In the genomic region with DNA sequence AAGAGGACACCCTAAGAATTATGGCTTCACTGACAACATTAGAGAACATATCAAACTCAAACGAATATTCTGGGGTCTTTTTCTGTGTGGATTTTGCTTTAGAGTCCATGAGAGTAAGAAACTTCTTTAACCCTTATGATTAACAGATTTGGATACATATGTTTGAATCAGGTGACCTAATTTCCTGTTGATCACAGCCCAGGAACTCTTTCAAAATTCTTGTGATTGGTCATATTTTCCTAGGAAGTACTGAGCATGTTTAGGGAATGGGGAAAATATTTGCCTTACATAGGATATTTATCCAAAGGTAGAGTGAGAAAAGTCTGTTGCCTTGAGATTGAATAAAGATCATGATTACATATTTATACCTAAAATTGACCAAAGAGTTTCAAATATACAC, we compare ENCODE assay signal across 22 cellular contexts.
"Had no signal": no experiment of that assay in that cellular context is flagged by ENCODE, and none has a peak within 500 bp of the region (broad histone marks: within the 10 kb centered on the region; RNA-seq: fewer than 3 reads in every experiment).

No MANE protein-coding gene starts in this region.

- H3K4me2 ChIP-seq: smooth muscle cell had no signal

- ATAC-seq: mucosa of descending colon; naive thymus-derived CD4-positive, alpha-beta T cell; natural killer cell treated with Interleukin-12 subunit alpha and Interleukin-12 subunit beta and Interleukin-15 and Interleukin-18, amount 100 ng/mL, for 72 hours; right lobe of liver; stimulated activated naive B cell treated with anti-CD40 and anti-IgM and Interleukin-4, amounts not matched to agents 10 μg/mL and 1 μg/mL and 100 μg/mL, for 72 hours; stimulated activated naive CD8-positive, alpha-beta T cell treated with anti-CD3 and anti-CD28 coated beads, Interleukin-15, Interleukin-2, amounts not matched to agents 100 U/mL and 50 U/mL, for 24 hours had no signal

- H3K4me1 ChIP-seq: left ventricle myocardium inferior, right atrium auricular region, right lobe of liver, stomach, testis, thyroid gland, transverse colon, upper lobe of left lung, vagina had no signal

- H3K27ac ChIP-seq: left ventricle myocardium inferior, right atrium auricular region, right lobe of liver, stomach, testis, thyroid gland, transverse colon, upper lobe of left lung, vagina had no signal

- H3K4me3 ChIP-seq: left ventricle myocardium inferior, lung, mucosa of descending colon, right atrium auricular region, right lobe of liver, smooth muscle cell, stomach, testis, thyroid gland, transverse colon, upper lobe of left lung, vagina had no signal

- DNase-seq: hypothalamus; immature natural killer cell; islet precursor cell; left ventricle myocardium inferior; midbrain; mucosa of descending colon; naive thymus-derived CD4-positive, alpha-beta T cell; right lobe of liver; stimulated activated CD4-positive, alpha-beta T cell treated with anti-CD3 and anti-CD28 coated beads, Interleukin-1b, Interleukin-23, amount 100 ng/mL, for 48 hours; stimulated activated CD4-positive, alpha-beta T cell treated with anti-CD3 and anti-CD28 coated beads, Interleukin-4, amount 100 ng/mL, for 1 hour; stimulated activated naive B cell treated with anti-CD40 and anti-IgM and Interleukin-4, amounts not matched to agents 10 μg/mL and 1 μg/mL and 100 μg/mL, for 72 hours; stimulated activated naive CD8-positive, alpha-beta T cell treated with anti-CD3 and anti-CD28 coated beads, Interleukin-15, Interleukin-2, amounts not matched to agents 100 U/mL and 50 U/mL, for 24 hours; stomach; testis; thyroid gland; transverse colon; upper lobe of left lung had no signal

- H3K27me3 ChIP-seq: right atrium auricular region, right lobe of liver, stomach, testis, thyroid gland, transverse colon, upper lobe of left lung, vagina had no signal

- H3K9me3 ChIP-seq: left ventricle myocardium inferior, mucosa of descending colon, right atrium auricular region, right lobe of liver, stomach, testis, thyroid gland, transverse colon, upper lobe of left lung, vagina had no signal

- H3K36me3 ChIP-seq: left ventricle myocardium inferior, right atrium auricular region, right lobe of liver, stomach, thyroid gland, transverse colon, upper lobe of left lung, vagina had no signal
